In genomic region chr12:91744613-91745012, GRCh38 we compare ENCODE assay signal across 25 cellular contexts.
DNase-seq lines count a peak whose midpoint lies in the region; ATAC-seq and TF ChIP-seq lines count a peak whose summit lies in the region.
"Had no signal": no experiment of that assay in that cellular context is flagged by ENCODE, and none has a peak within 500 bp of the region (broad histone marks: within the 10 kb centered on the region; RNA-seq: fewer than 3 reads in every experiment).

No MANE protein-coding gene starts in this region.

- WGBS in SK-N-SH (ENCODE audit: low lambda C conversion rate), result 26% methylated on average over 2 of the region's 2 CpGs
- WGBS in aorta, 2 donors, result 7 to 11% methylated on average over 2 of the region's 2 CpGs

- TF ChIP-seq RAD21 in SK-N-SH (IDR thresholded peaks at IDR 0.05; ENCODE audit: low read length), result no peak

- H3K27me3 ChIP-seq in SK-N-SH (ENCODE audit: insufficient read depth) (no peaks in the 10 kb centered on the region), aorta (ENCODE audit: control insufficient read depth in 1 of 2, insufficient read depth in 2 of 2, low read length in 1 of 2) (no peaks in the 10 kb centered on the region)
- H3K27me3 ChIP-seq in effector memory CD4-positive, alpha-beta T cell (replicated peaks; ENCODE audit: control insufficient read depth, insufficient read depth, low read length, poor library complexity, severe bottlenecking), result no peaks in the 10 kb centered on the region

- peak; percentile 10 for DNase-seq in SK-N-SH
- peak; percentile 17 for DNase-seq in medulla oblongata (ENCODE audit: extremely low spot score)
- DNase-seq in effector memory CD4-positive, alpha-beta T cell, result no peak
- DNase-seq in aorta, result no peak
- DNase-seq in NOMO-1 treated with DMSO at 0.1 percent for 48 hours (lab: John Stamatoyannopoulos, UW; ENCODE audit: unreplicated experiment), result no peak
- DNase-seq in mesenteric fat pad (ENCODE audit: low spot score), result no peak
- DNase-seq: 8988T; activated CD4-positive, alpha-beta T cell treated with anti-CD3 and anti-CD28 coated beads, Interleukin-2, amount 50 U/mL, for 1 hour; activated CD4-positive, CD25-positive, alpha-beta regulatory T cell; activated gamma-delta T cell; activated T-cell treated with anti-CD3 and anti-CD28 coated beads, Interleukin-2, amount 50 U/mL, for 24 hours; CD4-positive, alpha-beta T cell; cortex of kidney; effector memory CD8-positive, alpha-beta T cell; naive B cell; NCI-H1092 treated with DMSO at 0.1 percent for 48 hours; NCI-H1694 treated with DMSO at 0.1 percent for 48 hours; NCI-H2227 treated with DMSO at 0.1 percent for 48 hours; NCI-H526 treated with DMSO at 0.1 percent for 48 hours; RPMI8226; stimulated activated naive B cell treated with anti-CD40 and anti-IgM and Interleukin-4, amounts not matched to agents 10 μg/mL and 1 μg/mL and 100 μg/mL, for 72 hours; substantia nigra; trophoblast cell had no signal

- H2AFZ ChIP-seq in SK-N-SH (ENCODE audit: low read depth), result no peak overlapping the region

- H3K4me3 ChIP-seq in SK-N-SH (ENCODE audit: low read depth in 2 of 2, low read length in 1 of 2) (no peak overlapping the region), aorta (ENCODE audit: low read length in 2 of 2) (no peak overlapping the region)
- H3K4me3 ChIP-seq in effector memory CD4-positive, alpha-beta T cell (ENCODE audit: insufficient read depth, low read depth, low read length, poor library complexity, severe bottlenecking), result no peak overlapping the region

- H3K9me3 ChIP-seq in SK-N-SH (no peaks in the 10 kb centered on the region), aorta (ENCODE audit: control insufficient read depth, low read length) (no peaks in the 10 kb centered on the region)
- no peaks in the 10 kb centered on the region for H3K9me3 ChIP-seq in effector memory CD4-positive, alpha-beta T cell (ENCODE audit: control insufficient read depth, low read length)

- TF ChIP-seq EP300 in SK-N-SH (IDR thresholded peaks at IDR 0.05; ENCODE audit: borderline replicate concordance in 1 of 2, low read depth in 1 of 2, low read length in 1 of 2), result no peak

- ATAC-seq in SK-N-SH treated with all-trans-retinoic acid at 6 μM for 48 hours (no peak), aorta (ENCODE audit: low FRiP score) (no peak)
- ATAC-seq: effector memory CD8-positive, alpha-beta T cell; stimulated activated naive B cell treated with anti-CD40 and anti-IgM and Interleukin-4, amounts not matched to agents 10 μg/mL and 1 μg/mL and 100 μg/mL, for 72 hours had no signal

- H4K20me1 ChIP-seq in SK-N-SH (ENCODE audit: insufficient read depth), result no peaks in the 10 kb centered on the region

- no peaks in the 10 kb centered on the region for H3F3A ChIP-seq in SK-N-SH (replicated peaks; ENCODE audit: insufficient read depth)

- H3K4me1 ChIP-seq in SK-N-SH (ENCODE audit: control insufficient read depth in 1 of 2, insufficient read depth in 2 of 2, low read depth in 1 of 2, low read length in 1 of 2) (peaks cover 0 to 18% of the 10 kb centered on the region in 2 experiments; a peak in 2 of 4 replicates), aorta (ENCODE audit: control insufficient read depth in 1 of 2, insufficient read depth in 2 of 2, low read length in 2 of 2) (no peaks in the 10 kb centered on the region)
- H3K4me1 ChIP-seq in effector memory CD4-positive, alpha-beta T cell (ENCODE audit: control insufficient read depth, insufficient read depth, low read length, poor library complexity, severe bottlenecking), result no peaks in the 10 kb centered on the region

- no peak overlapping the region for H3K9ac ChIP-seq in SK-N-SH

- H3K9me2 ChIP-seq in SK-N-SH, result no peaks in the 10 kb centered on the region

- H3K4me2 ChIP-seq in SK-N-SH, result no peak overlapping the region

- intact Hi-C loops in aorta (cut with DNase I), result no loop called here

- POLR2A ChIA-PET in SK-N-SH (lab: Yijun Ruan, JAX), result no interaction called here

- CTCF ChIA-PET in SK-N-SH (lab: Yijun Ruan, JAX), result interaction anchor here (1.4 kb wide), 1 partner anchor 9 kb away, joined by 3 read pairs; no protein-coding TSS in a partner anchor

- TF ChIP-seq CTCF in SK-N-SH (IDR thresholded peaks at IDR 0.05), result no peak

- H3K79me2 ChIP-seq in SK-N-SH (ENCODE audit: insufficient read depth), result no peaks in the 10 kb centered on the region

- H3K36me3 ChIP-seq in SK-N-SH (replicated peaks in 1 of 2; ENCODE audit: control insufficient read depth in 1 of 2, insufficient read depth in 2 of 2, low read length in 1 of 2) (no peaks in the 10 kb centered on the region), aorta (ENCODE audit: control insufficient read depth in 1 of 2, insufficient read depth in 2 of 2, low read length in 1 of 2) (no peaks in the 10 kb centered on the region)
- no peaks in the 10 kb centered on the region for H3K36me3 ChIP-seq in effector memory CD4-positive, alpha-beta T cell (ENCODE audit: control insufficient read depth, insufficient read depth, low read length)

- peak overlapping the region in 1 of 2 experiments; percentile 90; a peak in 2 of 4 replicates for H3K27ac ChIP-seq in SK-N-SH (ENCODE audit: low read depth in 2 of 2, low read length in 1 of 2)
- H3K27ac ChIP-seq in effector memory CD4-positive, alpha-beta T cell (ENCODE audit: insufficient read depth, low read length, poor library complexity, severe bottlenecking), result no peak overlapping the region
- no peak overlapping the region for H3K27ac ChIP-seq in aorta (ENCODE audit: low read depth in 1 of 2, low read length in 2 of 2)

TF ChIP-seq in SK-N-SH, 30 proteins besides CTCF, POLR2A, EP300 and RAD21 (continues in another document):
- no peak for TF ChIP-seq USF1 (IDR thresholded peaks at IDR 0.05; ENCODE audit: borderline replicate concordance, low read depth)
- no peak for TF ChIP-seq JUND (IDR thresholded peaks at IDR 0.05)
- TF ChIP-seq NRF1 (IDR thresholded peaks at IDR 0.05; ENCODE audit: low read depth, low read length), result no peak
- no peak for TF ChIP-seq YY1 (IDR thresholded peaks at IDR 0.05; ENCODE audit: low read depth)
- TF ChIP-seq IRF3 (IDR thresholded peaks at IDR 0.05; ENCODE audit: low read depth, low read length), result no peak

TF ChIP-seq in SK-N-SH treated with all-trans-retinoic acid at 6 μM for 48 hours, 23 proteins besides CTCF, POLR2A, EP300 and RAD21 (continues in another document):
- TF ChIP-seq RARB (CRISPR knock-in tag; IDR thresholded peaks at IDR 0.05), result no peak
- no peak for TF ChIP-seq ISL1 (CRISPR knock-in tag; IDR thresholded peaks at IDR 0.05)
- no peak for TF ChIP-seq ZNF565 (CRISPR knock-in tag; conservative IDR thresholded peaks at IDR 0.05; ENCODE audit: low read depth)
- no peak for TF ChIP-seq OSR1 (CRISPR knock-in tag; IDR thresholded peaks at IDR 0.05)
- TF ChIP-seq TCF4 (CRISPR knock-in tag; IDR thresholded peaks at IDR 0.05; ENCODE audit: borderline replicate concordance), result no peak
- TF ChIP-seq ARNTL (CRISPR knock-in tag; IDR thresholded peaks at IDR 0.05; ENCODE audit: borderline replicate concordance, low read depth), result no peak
- no peak for TF ChIP-seq ZNF8 (CRISPR knock-in tag; IDR thresholded peaks at IDR 0.05)
- no peak for TF ChIP-seq BACH2 (CRISPR knock-in tag; IDR thresholded peaks at IDR 0.05; ENCODE audit: borderline replicate concordance)
- no peak for TF ChIP-seq SNAI2 (CRISPR knock-in tag; IDR thresholded peaks at IDR 0.05)
- TF ChIP-seq PATZ1 (CRISPR knock-in tag; IDR thresholded peaks at IDR 0.05; ENCODE audit: borderline replicate concordance), result no peak

TF ChIP-seq in PFSK-1, 5 proteins besides CTCF, POLR2A, EP300 and RAD21:
- TF ChIP-seq SIN3A (IDR thresholded peaks at IDR 0.05; ENCODE audit: borderline replicate concordance, insufficient read depth, low read length) (no peak), FOXP2 (optimal IDR thresholded peaks at IDR 0.05; ENCODE audit: borderline replicate concordance, extremely low read depth, extremely low read length, insufficient read depth) (peak; percentile 49)
TF ChIP-seq in PFSK-1: peak in this region for 1.

Comparison
In these comparisons a context has a peak if more than half of its experiments do, and no peak if none do; other contexts are left out.
1. DNase-seq: peak in SK-N-SH (single experiment) and medulla oblongata (single experiment); none in effector memory CD4-positive, alpha-beta T cell (0 of 3), aorta (0 of 2), NOMO-1 treated with DMSO at 0.1 percent for 48 hours (single experiment) and mesenteric fat pad (single experiment).